Comparison of ENCODE assay signal across 1 cellular context in genomic region chr12:56116267-56117081, GRCh38.
TF ChIP-seq lines count a peak whose summit lies in the region.

TSS of gene RPL41 (plus strand) at chr12:56116633.

TF ChIP-seq in HepG2, 621 proteins besides CTCF, POLR2A, EP300 and RAD21 (continued from another document):
- TF ChIP-seq, protein P1, sequence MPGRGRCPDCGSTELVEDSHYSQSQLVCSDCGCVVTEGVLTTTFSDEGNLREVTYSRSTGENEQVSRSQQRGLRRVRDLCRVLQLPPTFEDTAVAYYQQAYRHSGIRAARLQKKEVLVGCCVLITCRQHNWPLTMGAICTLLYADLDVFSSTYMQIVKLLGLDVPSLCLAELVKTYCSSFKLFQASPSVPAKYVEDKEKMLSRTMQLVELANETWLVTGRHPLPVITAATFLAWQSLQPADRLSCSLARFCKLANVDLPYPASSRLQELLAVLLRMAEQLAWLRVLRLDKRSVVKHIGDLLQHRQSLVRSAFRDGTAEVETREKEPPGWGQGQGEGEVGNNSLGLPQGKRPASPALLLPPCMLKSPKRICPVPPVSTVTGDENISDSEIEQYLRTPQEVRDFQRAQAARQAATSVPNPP (CRISPR knock-in tag; IDR thresholded peaks at IDR 0.05): 0 out of 2 replicates have a peak, but pooled peaks have one; percentile 27
- TF ChIP-seq ELF4 (CRISPR knock-in tag; IDR thresholded peaks at IDR 0.05; ENCODE audit: borderline replicate concordance) (peak; percentile 75; the same call in 1 of the 2 replicates), ZNF350 (CRISPR knock-in tag; IDR thresholded peaks at IDR 0.05; ENCODE audit: borderline replicate concordance, low read depth) (peak; percentile 41; the same call in 1 of the 2 replicates), ZSCAN30 (CRISPR knock-in tag; IDR thresholded peaks at IDR 0.05) (no peak), ARNTL (CRISPR knock-in tag; IDR thresholded peaks at IDR 0.05) (peak; percentile 53; the same call in 1 of the 2 replicates), ZNF543 (CRISPR knock-in tag; IDR thresholded peaks at IDR 0.05) (peak; percentile 78), ZNF101 (CRISPR knock-in tag; IDR thresholded peaks at IDR 0.05; ENCODE audit: borderline replicate concordance, low read depth) (0 out of 2 replicates have a peak, but pooled peaks have one; percentile 63), JDP2 (CRISPR knock-in tag; IDR thresholded peaks at IDR 0.05; ENCODE audit: borderline replicate concordance) (no peak), MED13 (CRISPR knock-in tag; IDR thresholded peaks at IDR 0.05) (peak; percentile 72; the same call in 1 of the 2 replicates), AGO2 (optimal IDR thresholded peaks at IDR 0.05; ENCODE audit: low read depth, low read length) (peak; percentile 37), ZNF703 (CRISPR knock-in tag; IDR thresholded peaks at IDR 0.05; ENCODE audit: borderline replicate concordance) (no peak), HNRNPUL1 (IDR thresholded peaks at IDR 0.05; ENCODE audit: low read depth, low read length) (no peak), ZSCAN22 (CRISPR knock-in tag; IDR thresholded peaks at IDR 0.05) (no peak), AGO1 (IDR thresholded peaks at IDR 0.05; ENCODE audit: low read depth, low read length, poor library complexity, severe bottlenecking) (no peak), GPN1 (CRISPR knock-in tag; IDR thresholded peaks at IDR 0.05; ENCODE audit: borderline replicate concordance) (no peak), MAZ (IDR thresholded peaks at IDR 0.05; ENCODE audit: borderline replicate concordance, low read depth, low read length) (peak; percentile 86; the same call in 1 of the 2 replicates), MAZ (CRISPR knock-in tag; IDR thresholded peaks at IDR 0.05; ENCODE audit: low read depth) (peak; percentile 55; the same call in 1 of the 2 replicates), MYC (CRISPR knock-in tag; IDR thresholded peaks at IDR 0.05; ENCODE audit: borderline replicate concordance) (peak; percentile 95), JUNB (CRISPR knock-in tag; IDR thresholded peaks at IDR 0.05; ENCODE audit: borderline replicate concordance) (no peak), SSRP1 (CRISPR knock-in tag; IDR thresholded peaks at IDR 0.05) (peak; percentile 88; the same call in 1 of the 2 replicates), CENPT (CRISPR knock-in tag; IDR thresholded peaks at IDR 0.05; ENCODE audit: low read depth) (no peak), ZNF281 (CRISPR knock-in tag; IDR thresholded peaks at IDR 0.05; ENCODE audit: borderline replicate concordance) (0 out of 2 replicates have a peak, but pooled peaks have one; percentile 19), HOXA5 (CRISPR knock-in tag; IDR thresholded peaks at IDR 0.05) (no peak; the same call in 1 of the 2 replicates), GTF3A (CRISPR knock-in tag; conservative IDR thresholded peaks at IDR 0.05) (no peak), ZNF891 (CRISPR knock-in tag; IDR thresholded peaks at IDR 0.05) (0 out of 2 replicates have a peak, but pooled peaks have one; percentile 66), ZNF670 (CRISPR knock-in tag; IDR thresholded peaks at IDR 0.05; ENCODE audit: borderline replicate concordance) (no peak), RNF2 (conservative IDR thresholded peaks at IDR 0.05; ENCODE audit: low read depth) (no peak), ELF3 (CRISPR knock-in tag; IDR thresholded peaks at IDR 0.05) (peak; percentile 92), ZNF577 (CRISPR knock-in tag; IDR thresholded peaks at IDR 0.05; ENCODE audit: borderline replicate concordance, low read depth) (peak; percentile 80; the same call in 1 of the 2 replicates), SIN3A (IDR thresholded peaks at IDR 0.05; ENCODE audit: borderline replicate concordance, low read depth, low read length) (peak; percentile 86), HOXA7 (CRISPR knock-in tag; IDR thresholded peaks at IDR 0.05) (no peak), SMAD9 (CRISPR knock-in tag; IDR thresholded peaks at IDR 0.05) (no peak), ZNF567 (CRISPR knock-in tag; IDR thresholded peaks at IDR 0.05; ENCODE audit: borderline replicate concordance) (no peak), ZNF333 (CRISPR knock-in tag; IDR thresholded peaks at IDR 0.05; ENCODE audit: borderline replicate concordance) (peak; percentile 90), GZF1 (CRISPR knock-in tag; IDR thresholded peaks at IDR 0.05) (no peak)
- TF ChIP-seq, protein P2, sequence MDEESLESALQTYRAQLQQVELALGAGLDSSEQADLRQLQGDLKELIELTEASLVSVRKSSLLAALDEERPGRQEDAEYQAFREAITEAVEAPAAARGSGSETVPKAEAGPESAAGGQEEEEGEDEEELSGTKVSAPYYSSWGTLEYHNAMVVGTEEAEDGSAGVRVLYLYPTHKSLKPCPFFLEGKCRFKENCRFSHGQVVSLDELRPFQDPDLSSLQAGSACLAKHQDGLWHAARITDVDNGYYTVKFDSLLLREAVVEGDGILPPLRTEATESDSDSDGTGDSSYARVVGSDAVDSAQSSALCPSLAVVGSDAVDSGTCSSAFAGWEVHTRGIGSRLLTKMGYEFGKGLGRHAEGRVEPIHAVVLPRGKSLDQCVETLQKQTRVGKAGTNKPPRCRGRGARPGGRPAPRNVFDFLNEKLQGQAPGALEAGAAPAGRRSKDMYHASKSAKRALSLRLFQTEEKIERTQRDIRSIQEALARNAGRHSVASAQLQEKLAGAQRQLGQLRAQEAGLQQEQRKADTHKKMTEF (CRISPR knock-in tag; IDR thresholded peaks at IDR 0.05): peak; percentile 85
- TF ChIP-seq, protein P3, sequence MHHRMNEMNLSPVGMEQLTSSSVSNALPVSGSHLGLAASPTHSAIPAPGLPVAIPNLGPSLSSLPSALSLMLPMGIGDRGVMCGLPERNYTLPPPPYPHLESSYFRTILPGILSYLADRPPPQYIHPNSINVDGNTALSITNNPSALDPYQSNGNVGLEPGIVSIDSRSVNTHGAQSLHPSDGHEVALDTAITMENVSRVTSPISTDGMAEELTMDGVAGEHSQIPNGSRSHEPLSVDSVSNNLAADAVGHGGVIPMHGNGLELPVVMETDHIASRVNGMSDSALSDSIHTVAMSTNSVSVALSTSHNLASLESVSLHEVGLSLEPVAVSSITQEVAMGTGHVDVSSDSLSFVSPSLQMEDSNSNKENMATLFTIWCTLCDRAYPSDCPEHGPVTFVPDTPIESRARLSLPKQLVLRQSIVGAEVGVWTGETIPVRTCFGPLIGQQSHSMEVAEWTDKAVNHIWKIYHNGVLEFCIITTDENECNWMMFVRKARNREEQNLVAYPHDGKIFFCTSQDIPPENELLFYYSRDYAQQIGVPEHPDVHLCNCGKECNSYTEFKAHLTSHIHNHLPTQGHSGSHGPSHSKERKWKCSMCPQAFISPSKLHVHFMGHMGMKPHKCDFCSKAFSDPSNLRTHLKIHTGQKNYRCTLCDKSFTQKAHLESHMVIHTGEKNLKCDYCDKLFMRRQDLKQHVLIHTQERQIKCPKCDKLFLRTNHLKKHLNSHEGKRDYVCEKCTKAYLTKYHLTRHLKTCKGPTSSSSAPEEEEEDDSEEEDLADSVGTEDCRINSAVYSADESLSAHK (CRISPR knock-in tag; IDR thresholded peaks at IDR 0.05; ENCODE audit: borderline replicate concordance): 0 out of 2 replicates have a peak, but pooled peaks have one; percentile 65
- TF ChIP-seq, protein P4, sequence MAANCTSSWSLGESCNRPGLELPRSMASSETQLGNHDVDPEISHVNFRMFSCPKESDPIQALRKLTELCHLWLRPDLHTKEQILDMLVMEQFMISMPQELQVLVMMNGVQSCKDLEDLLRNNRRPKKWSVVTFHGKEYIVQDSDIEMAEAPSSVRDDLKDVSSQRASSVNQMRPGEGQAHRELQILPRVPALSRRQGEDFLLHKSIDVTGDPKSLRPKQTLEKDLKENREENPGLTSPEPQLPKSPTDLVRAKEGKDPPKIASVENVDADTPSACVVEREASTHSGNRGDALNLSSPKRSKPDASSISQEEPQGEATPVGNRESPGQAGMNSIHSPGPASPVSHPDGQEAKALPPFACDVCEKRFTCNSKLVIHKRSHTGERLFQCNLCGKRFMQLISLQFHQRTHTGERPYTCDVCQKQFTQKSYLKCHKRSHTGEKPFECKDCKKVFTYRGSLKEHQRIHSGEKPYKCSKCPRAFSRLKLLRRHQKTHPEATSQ (CRISPR knock-in tag; IDR thresholded peaks at IDR 0.05; ENCODE audit: borderline replicate concordance): no peak
- TF ChIP-seq, protein P5, sequence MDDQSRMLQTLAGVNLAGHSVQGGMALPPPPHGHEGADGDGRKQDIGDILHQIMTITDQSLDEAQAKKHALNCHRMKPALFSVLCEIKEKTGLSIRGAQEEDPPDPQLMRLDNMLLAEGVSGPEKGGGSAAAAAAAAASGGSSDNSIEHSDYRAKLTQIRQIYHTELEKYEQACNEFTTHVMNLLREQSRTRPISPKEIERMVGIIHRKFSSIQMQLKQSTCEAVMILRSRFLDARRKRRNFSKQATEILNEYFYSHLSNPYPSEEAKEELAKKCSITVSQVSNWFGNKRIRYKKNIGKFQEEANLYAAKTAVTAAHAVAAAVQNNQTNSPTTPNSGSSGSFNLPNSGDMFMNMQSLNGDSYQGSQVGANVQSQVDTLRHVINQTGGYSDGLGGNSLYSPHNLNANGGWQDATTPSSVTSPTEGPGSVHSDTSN (CRISPR knock-in tag; IDR thresholded peaks at IDR 0.05; ENCODE audit: borderline replicate concordance): no peak
